Comparison of ENCODE assay signal across 1 cellular context in genomic region chr18:23526516-23527063, GRCh38.
TF ChIP-seq lines count a peak whose summit lies in the region.

No MANE protein-coding gene starts in this region.

TF ChIP-seq in K562, 482 proteins besides CTCF, POLR2A, EP300 and RAD21:
- TF ChIP-seq NRF1 (conservative IDR thresholded peaks at IDR 0.05 in 1 of 2, IDR thresholded peaks at IDR 0.05 in 1 of 2), result no peak
- TF ChIP-seq CC2D1A (IDR thresholded peaks at IDR 0.05), result no peak
- TF ChIP-seq ILK (tag; IDR thresholded peaks at IDR 0.05; ENCODE audit: borderline replicate concordance, low read depth), result no peak
- TF ChIP-seq ZNF551 (CRISPR knock-in tag; IDR thresholded peaks at IDR 0.05), result no peak
- TF ChIP-seq BRF2 (IDR thresholded peaks at IDR 0.05; ENCODE audit: borderline replicate concordance, insufficient read depth, insufficient read length), result no peak
- no peak for TF ChIP-seq ETV6 (IDR thresholded peaks at IDR 0.05; ENCODE audit: borderline replicate concordance in 1 of 2, low read depth in 2 of 2, low read length in 1 of 2)
- TF ChIP-seq ETV6 (CRISPR knock-in tag; IDR thresholded peaks at IDR 0.05; ENCODE audit: borderline replicate concordance), result no peak
- TF ChIP-seq NUFIP1 (IDR thresholded peaks at IDR 0.05; ENCODE audit: partially characterized antibody), result no peak
- TF ChIP-seq TCF3 (CRISPR knock-in tag; IDR thresholded peaks at IDR 0.05), result peak; percentile 73
- peak; percentile 24; the same call in 1 of the 2 replicates for TF ChIP-seq CEBPG (CRISPR knock-in tag; IDR thresholded peaks at IDR 0.05)
- no peak for TF ChIP-seq CEBPG (tag; conservative IDR thresholded peaks at IDR 0.05 in 1 of 2, IDR thresholded peaks at IDR 0.05 in 1 of 2)
- TF ChIP-seq TFAP4 (CRISPR knock-in tag; IDR thresholded peaks at IDR 0.05; ENCODE audit: borderline replicate concordance), result 0 out of 2 replicates have a peak, but pooled peaks have one; percentile 12
